18 cellular contexts compared by ENCODE assay signal in the genomic region with DNA sequence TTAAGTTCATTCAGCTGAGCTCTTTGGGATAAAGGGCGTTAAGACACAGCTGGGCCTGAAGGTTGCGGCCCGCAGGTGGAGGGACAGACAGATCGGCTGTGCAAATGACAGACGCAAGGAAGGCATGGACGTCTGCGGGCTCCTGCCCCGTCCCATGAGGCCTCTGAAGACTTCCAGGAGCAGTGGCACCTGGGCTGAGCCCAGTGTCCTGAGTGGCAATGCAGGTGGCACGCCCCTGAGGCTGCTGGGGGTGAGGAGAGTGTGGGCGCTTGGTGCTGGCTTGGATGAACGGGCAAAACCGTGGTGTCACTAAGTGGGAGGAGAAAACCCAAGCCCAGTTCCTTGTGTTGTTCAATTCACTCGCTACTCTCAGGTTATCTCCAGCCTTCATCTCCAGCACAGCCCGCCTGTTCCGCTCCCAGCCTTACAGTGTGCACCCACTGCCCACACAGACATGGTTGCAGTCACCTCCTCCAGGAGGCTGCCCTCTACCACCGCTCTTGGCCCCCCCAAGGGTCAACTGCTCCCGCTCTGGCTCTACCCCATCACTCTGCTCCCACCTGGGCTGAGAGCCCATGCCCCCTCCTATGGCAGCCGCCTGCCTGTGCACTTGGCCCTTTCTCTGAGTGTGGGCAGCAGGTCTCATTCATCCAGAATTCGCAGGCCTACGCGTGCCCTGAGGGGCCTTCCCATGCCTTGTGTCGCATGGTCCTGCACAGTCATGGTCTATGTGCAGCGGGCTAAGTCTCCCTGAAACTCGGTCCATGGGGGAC.
"Had no signal": no experiment of that assay in that cellular context is flagged by ENCODE, and none has a peak within 500 bp of the region (broad histone marks: within the 10 kb centered on the region; RNA-seq: fewer than 3 reads in every experiment).

No MANE protein-coding gene starts in this region.

- H3K9me3 Mint-ChIP-seq: activated naive CD4-positive, alpha-beta T cell treated with anti-CD3 and anti-CD28 coated beads, Interleukin-2, amount 50 U/mL, for 24 hours; immature natural killer cell had no signal

- H3K27ac Mint-ChIP-seq: activated T-cell treated with anti-CD3 and anti-CD28 coated beads, Interleukin-2, amount 50 U/mL, for 72 hours; immature natural killer cell; T-helper 17 cell had no signal

- H3K27me3 Mint-ChIP-seq: activated naive CD4-positive, alpha-beta T cell treated with anti-CD3 and anti-CD28 coated beads, Interleukin-2, amount 50 U/mL, for 24 hours had no signal

- DNase-seq: activated CD4-positive, alpha-beta T cell treated with anti-CD3 and anti-CD28 coated beads for 1 hour; activated CD4-positive, alpha-beta T cell treated with anti-CD3 and anti-CD28 coated beads, Interleukin-2, amount 50 U/mL, for 4 hours; activated effector memory CD4-positive, alpha-beta T cell treated with anti-CD3 and anti-CD28 coated beads, Interleukin-2, amount 50 U/mL, for 16 hours; activated T-cell treated with anti-CD3 and anti-CD28 coated beads, Interleukin-2, amount 50 U/mL, for 72 hours; amniotic stem cell; immature natural killer cell; kidney glomerular epithelial cell; left ventricle myocardium inferior; ovary; stimulated activated naive CD4-positive, alpha-beta T cell treated with Interleukin-2 at 50 U/mL for 16 hours; T-helper 17 cell; uterus had no signal

- H3K27ac ChIP-seq: left ventricle myocardium inferior, ovary, right lobe of liver, tibial nerve, uterus, VCaP had no signal

- H3K4me3 Mint-ChIP-seq: activated naive CD4-positive, alpha-beta T cell treated with anti-CD3 and anti-CD28 coated beads, Interleukin-2, amount 50 U/mL, for 24 hours; activated T-cell treated with anti-CD3 and anti-CD28 coated beads, Interleukin-2, amount 50 U/mL, for 72 hours; immature natural killer cell; neural crest cell; T-helper 17 cell had no signal

- H3K4me3 ChIP-seq: left ventricle myocardium inferior, ovary, right lobe of liver, tibial nerve, uterus had no signal

- H3K9me3 ChIP-seq: ovary, right lobe of liver, uterus had no signal

- H3K27me3 ChIP-seq: ovary, right lobe of liver, tibial nerve, uterus had no signal

- H3K4me1 ChIP-seq: right lobe of liver, uterus had no signal

- H3K36me3 Mint-ChIP-seq: immature natural killer cell had no signal

- ATAC-seq: activated T-cell treated with anti-CD3 and anti-CD28 coated beads, Interleukin-2, amount 50 U/mL, for 72 hours; esophagus mucosa; right lobe of liver; T-helper 17 cell had no signal

- H3K36me3 ChIP-seq: left ventricle myocardium inferior, ovary, right lobe of liver, tibial nerve, uterus had no signal
